ENCODE assay signal across 27 cellular contexts in the genomic region with DNA sequence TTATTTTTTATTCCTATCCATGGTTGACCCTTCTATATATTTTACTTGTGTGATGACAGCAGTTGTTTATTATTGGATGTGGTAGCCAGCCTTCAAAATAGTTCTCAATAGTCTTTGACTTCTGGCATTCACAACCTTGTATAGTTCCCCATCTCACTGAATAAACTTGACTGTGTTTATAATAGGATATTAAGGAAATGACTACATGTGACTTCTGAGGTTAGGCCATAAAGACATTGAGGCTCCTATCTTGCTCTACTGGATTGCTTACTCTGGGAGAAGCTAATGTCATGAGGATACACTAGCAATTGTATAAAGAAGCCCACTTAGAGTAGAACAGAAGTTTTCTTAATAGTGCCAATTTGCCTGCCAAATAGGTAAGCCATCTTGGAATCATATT.
"Had no signal": no experiment of that assay in that cellular context is flagged by ENCODE, and none has a peak within 500 bp of the region (broad histone marks: within the 10 kb centered on the region; RNA-seq: fewer than 3 reads in every experiment).

No MANE protein-coding gene starts in this region.

- H3K36me3 Mint-ChIP-seq: natural killer cell treated with Interleukin-12 subunit alpha and Interleukin-12 subunit beta and Interleukin-15 and Interleukin-18, amount 100 ng/mL, for 72 hours; stimulated activated effector memory CD8-positive, alpha-beta T cell treated with anti-CD3 and anti-CD28 coated beads, Interleukin-12 subunit alpha, Interleukin-12 subunit beta, amount 100 ng/mL, for 72 hours; stimulated activated naive B cell treated with anti-CD40 and anti-IgM and Interleukin-4, amounts not matched to agents 10 μg/mL and 1 μg/mL and 100 μg/mL, for 72 hours had no signal

- H3K9me3 ChIP-seq: neutrophil, pancreas, prostate gland, right lobe of liver, sigmoid colon, stomach, thoracic aorta, thyroid gland, tibial nerve, upper lobe of left lung, vagina had no signal

- H3K4me1 ChIP-seq: pancreas, prostate gland, right lobe of liver, thyroid gland, tibial nerve, upper lobe of left lung, vagina had no signal

- FAIRE-seq: urothelium cell line had no signal

- H3K27ac ChIP-seq: neutrophil, pancreas, prostate gland, right lobe of liver, sigmoid colon, stomach, thoracic aorta, thyroid gland, tibial nerve, upper lobe of left lung, vagina had no signal

- H3K4me3 Mint-ChIP-seq: natural killer cell treated with Interleukin-12 subunit alpha and Interleukin-12 subunit beta and Interleukin-15 and Interleukin-18, amount 100 ng/mL, for 72 hours; nephron progenitor cell; neural crest cell; stimulated activated effector memory CD8-positive, alpha-beta T cell treated with anti-CD3 and anti-CD28 coated beads, Interleukin-12 subunit alpha, Interleukin-12 subunit beta, amount 100 ng/mL, for 72 hours; stimulated activated naive B cell treated with anti-CD40 and anti-IgM and Interleukin-4, amounts not matched to agents 10 μg/mL and 1 μg/mL and 100 μg/mL, for 72 hours; stimulated activated naive CD8-positive, alpha-beta T cell treated with anti-CD3 and anti-CD28 coated beads, Interleukin-15, Interleukin-2, amounts not matched to agents 100 ng/mL and 50 ng/mL, for 24 hours had no signal

- H3K9me3 Mint-ChIP-seq: nephron progenitor cell; stimulated activated naive B cell treated with anti-CD40 and anti-IgM and Interleukin-4, amounts not matched to agents 10 μg/mL and 1 μg/mL and 100 μg/mL, for 72 hours; stimulated activated naive CD8-positive, alpha-beta T cell treated with anti-CD3 and anti-CD28 coated beads, Interleukin-15, Interleukin-2, amounts not matched to agents 100 ng/mL and 50 ng/mL, for 24 hours had no signal

- H3K36me3 ChIP-seq: neutrophil, pancreas, prostate gland, right lobe of liver, sigmoid colon, stomach, thoracic aorta, thyroid gland, tibial nerve, upper lobe of left lung, vagina had no signal

- DNase-seq: nephron progenitor cell; nucleus accumbens; pancreas; right cardiac atrium; right lobe of liver; sigmoid colon; small intestine; stimulated activated CD4-positive, alpha-beta T cell treated with anti-CD3 and anti-CD28 coated beads, Interleukin-15, amount 100 ng/mL, for 24 hours; stimulated activated CD4-positive, alpha-beta T cell treated with anti-CD3 and anti-CD28 coated beads, Interleukin-2, amount 100 ng/mL, for 24 hours; stimulated activated CD4-positive, alpha-beta T cell treated with anti-CD3 and anti-CD28 coated beads, Interleukin-2, amount 100 ng/mL, for 48 hours; stimulated activated CD4-positive, alpha-beta T cell treated with anti-CD3 and anti-CD28 coated beads, Interleukin-4, amount 100 ng/mL, for 24 hours; stimulated activated naive B cell treated with anti-CD40 and anti-IgM and Interleukin-4, amounts not matched to agents 10 μg/mL and 1 μg/mL and 100 μg/mL, for 72 hours; stimulated activated naive CD4-positive, alpha-beta T cell treated with Interleukin-2 at 50 U/mL for 16 hours; stomach; thyroid gland; trophoblast cell; upper lobe of left lung had no signal

- H3K4me1 Mint-ChIP-seq: nephron progenitor cell; neural crest cell; stimulated activated effector memory CD8-positive, alpha-beta T cell treated with anti-CD3 and anti-CD28 coated beads, Interleukin-12 subunit alpha, Interleukin-12 subunit beta, amount 100 ng/mL, for 72 hours; stimulated activated naive B cell treated with anti-CD40 and anti-IgM and Interleukin-4, amounts not matched to agents 10 μg/mL and 1 μg/mL and 100 μg/mL, for 72 hours had no signal

- H3K27me3 Mint-ChIP-seq: natural killer cell treated with Interleukin-12 subunit alpha and Interleukin-12 subunit beta and Interleukin-15 and Interleukin-18, amount 100 ng/mL, for 72 hours; stimulated activated naive B cell treated with anti-CD40 and anti-IgM and Interleukin-4, amounts not matched to agents 10 μg/mL and 1 μg/mL and 100 μg/mL, for 72 hours; stimulated activated naive CD8-positive, alpha-beta T cell treated with anti-CD3 and anti-CD28 coated beads, Interleukin-15, Interleukin-2, amounts not matched to agents 100 ng/mL and 50 ng/mL, for 24 hours had no signal

- H3K27me3 ChIP-seq: neutrophil, pancreas, right lobe of liver, sigmoid colon, stomach, thyroid gland, tibial nerve, upper lobe of left lung, vagina had no signal

- H3K4me3 ChIP-seq: pancreas, prostate gland, right lobe of liver, sigmoid colon, stomach, thoracic aorta, thyroid gland, tibial nerve, upper lobe of left lung, vagina had no signal

- H3K27ac Mint-ChIP-seq: natural killer cell treated with Interleukin-12 subunit alpha and Interleukin-12 subunit beta and Interleukin-15 and Interleukin-18, amount 100 ng/mL, for 72 hours; nephron progenitor cell; stimulated activated effector memory CD8-positive, alpha-beta T cell treated with anti-CD3 and anti-CD28 coated beads, Interleukin-12 subunit alpha, Interleukin-12 subunit beta, amount 100 ng/mL, for 72 hours; stimulated activated naive B cell treated with anti-CD40 and anti-IgM and Interleukin-4, amounts not matched to agents 10 μg/mL and 1 μg/mL and 100 μg/mL, for 72 hours; stimulated activated naive CD8-positive, alpha-beta T cell treated with anti-CD3 and anti-CD28 coated beads, Interleukin-15, Interleukin-2, amounts not matched to agents 100 ng/mL and 50 ng/mL, for 24 hours had no signal
